In the genomic region with DNA sequence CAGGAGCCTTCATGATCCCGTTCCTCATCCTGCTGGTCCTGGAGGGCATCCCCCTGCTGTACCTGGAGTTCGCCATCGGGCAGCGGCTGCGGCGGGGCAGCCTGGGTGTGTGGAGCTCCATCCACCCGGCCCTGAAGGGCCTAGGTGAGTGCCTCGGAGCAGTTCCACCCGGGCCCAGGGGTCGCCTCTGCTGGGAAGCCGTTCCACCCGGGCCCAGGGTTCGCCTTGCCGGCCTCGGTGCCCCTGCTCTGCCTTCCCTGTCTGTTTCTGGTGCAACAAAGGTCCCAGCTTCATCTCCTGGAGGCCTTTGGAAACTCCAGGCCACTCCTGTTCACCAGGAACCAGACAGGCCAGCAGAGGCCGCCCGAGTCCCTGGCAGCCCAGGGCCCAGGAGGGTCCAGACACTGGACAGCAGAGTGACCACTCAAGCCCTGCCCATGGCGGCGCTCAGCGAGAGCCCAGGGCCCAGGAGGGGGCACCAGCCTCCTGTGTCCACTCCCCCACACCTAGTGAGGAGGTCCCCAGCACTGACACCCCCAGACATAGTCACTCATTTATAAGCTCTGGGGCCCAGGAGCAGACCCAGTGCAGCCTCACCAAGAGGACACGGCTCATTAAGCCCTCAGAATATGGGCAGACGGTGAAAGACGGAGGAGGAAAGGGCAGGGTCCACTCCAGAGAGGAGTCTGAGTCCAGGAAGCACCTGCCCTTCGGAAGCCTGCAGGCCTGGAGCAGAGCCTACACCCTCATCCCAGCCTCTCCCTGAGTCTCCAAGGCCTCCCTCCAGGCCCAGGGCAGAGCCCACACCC, we compare ENCODE assay signal across 1 cellular context.
A peak's percentile ranks its signal among the peaks of the same experiment; 100 is the strongest.
TF ChIP-seq lines count a peak whose summit lies in the region.

No MANE protein-coding gene starts in this region.

TF ChIP-seq in K562, 482 proteins besides CTCF, POLR2A, EP300 and RAD21:
- TF ChIP-seq FIP1L1 (IDR thresholded peaks at IDR 0.05; ENCODE audit: low read depth, low read length, poor library complexity, severe bottlenecking) (no peak), SAFB (IDR thresholded peaks at IDR 0.05; ENCODE audit: borderline replicate concordance, low read depth, low read length) (0 out of 2 replicates have a peak, but pooled peaks have one; percentile 43), SMC3 (conservative IDR thresholded peaks at IDR 0.05; ENCODE audit: insufficient read depth, low read depth, low read length) (0 out of 2 replicates have a peak, but pooled peaks have one; percentile 23)
